In the genomic region with DNA sequence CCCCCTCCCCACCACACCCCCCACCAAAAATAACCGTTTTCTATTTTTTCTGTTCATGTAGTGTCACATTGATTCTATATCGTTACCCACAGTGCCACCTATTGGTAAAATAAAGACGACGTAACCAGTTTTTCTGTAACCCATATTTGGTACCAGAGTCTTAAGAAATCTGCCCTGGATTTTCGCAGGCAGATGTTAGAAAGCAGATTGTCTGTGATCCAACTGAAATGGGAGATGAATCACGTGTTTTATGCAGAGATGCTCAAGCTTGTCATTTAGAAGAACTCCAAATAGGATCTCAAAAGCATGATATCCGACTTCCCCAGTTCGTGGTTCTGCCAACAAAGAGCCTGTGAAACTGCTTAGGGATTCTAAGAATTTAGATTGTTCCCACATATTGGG, we compare ENCODE assay signal across 8 cellular contexts.
DNase-seq lines count a peak whose midpoint lies in the region; ATAC-seq and TF ChIP-seq lines count a peak whose summit lies in the region.

No MANE protein-coding gene starts in this region.

- intact Hi-C loops in left lung (cut with DNase I): no loop called here

- H3K4me1 ChIP-seq in HEK293 (ENCODE audit: control insufficient read depth, insufficient read depth, low read length) (no peaks in the 10 kb centered on the region), left lung (no peaks in the 10 kb centered on the region)

- CTCF ChIA-PET in HEK293 (lab: Yijun Ruan, JAX): interaction anchor here (0.6 to 2.8 kb wide), 13 partner anchors 10 to 983 kb away, joined by 3 to 13 read pairs (median 3); no protein-coding TSS in a partner anchor

- ATAC-seq in left lung: peak; percentile 65
- no peak for ATAC-seq in HG03439 (IDR thresholded peaks at IDR 0.05; ENCODE audit: unreplicated experiment)

- TF ChIP-seq CTCF in HEK293 (tag by site-specific recombination; IDR thresholded peaks at IDR 0.05) (peak; percentile 26; the same call in 1 of the 2 replicates), choroid plexus epithelial cell (conservative IDR thresholded peaks at IDR 0.05; ENCODE audit: low read depth, low read length) (peak; percentile 61), left lung (IDR thresholded peaks at IDR 0.05) (peak in 1 of 2 donors; percentile 34)

- H3K9me3 ChIP-seq in HEK293 (ENCODE audit: control insufficient read depth, insufficient read depth, low read depth, low read length): no peaks in the 10 kb centered on the region
- no peaks in the 10 kb centered on the region for H3K9me3 ChIP-seq in left lung

- H3K27ac ChIP-seq in HEK293 (ENCODE audit: extremely low read depth, low read depth, low read length) (no peak overlapping the region), left lung (no peak overlapping the region)

- POLR2A ChIA-PET in HEK293 (lab: Yijun Ruan, JAX): no interaction called here

- no peaks in the 10 kb centered on the region for H3K27me3 ChIP-seq in left lung

- no peak overlapping the region for H3K4me3 ChIP-seq in HEK293 (ENCODE audit: low read depth, low read length)
- no peak overlapping the region for H3K4me3 ChIP-seq in choroid plexus epithelial cell (ENCODE audit: low read depth, low read length)
- no peak overlapping the region for H3K4me3 ChIP-seq in left lung

- H3K36me3 ChIP-seq in HEK293 (ENCODE audit: control insufficient read depth in 2 of 2, insufficient read depth in 1 of 2, low read length in 2 of 2) (no peaks in the 10 kb centered on the region), left lung (no peaks in the 10 kb centered on the region)

- DNase-seq in GM04503 (ENCODE audit: low read depth): peak; percentile 52
- DNase-seq in NCI-H226: peak; percentile 7
- peak; percentile 78 for DNase-seq in choroid plexus epithelial cell (ENCODE audit: low read depth)
- DNase-seq in left lung: no peak
- DNase-seq in NCI-H2107 (lab: John Stamatoyannopoulos, UW): no peak
- no peak for DNase-seq in GM19238 (ENCODE audit: insufficient read length, low spot score)

TF ChIP-seq in HEK293, 187 proteins besides CTCF, POLR2A, EP300 and RAD21:
- TF ChIP-seq, protein P1, sequence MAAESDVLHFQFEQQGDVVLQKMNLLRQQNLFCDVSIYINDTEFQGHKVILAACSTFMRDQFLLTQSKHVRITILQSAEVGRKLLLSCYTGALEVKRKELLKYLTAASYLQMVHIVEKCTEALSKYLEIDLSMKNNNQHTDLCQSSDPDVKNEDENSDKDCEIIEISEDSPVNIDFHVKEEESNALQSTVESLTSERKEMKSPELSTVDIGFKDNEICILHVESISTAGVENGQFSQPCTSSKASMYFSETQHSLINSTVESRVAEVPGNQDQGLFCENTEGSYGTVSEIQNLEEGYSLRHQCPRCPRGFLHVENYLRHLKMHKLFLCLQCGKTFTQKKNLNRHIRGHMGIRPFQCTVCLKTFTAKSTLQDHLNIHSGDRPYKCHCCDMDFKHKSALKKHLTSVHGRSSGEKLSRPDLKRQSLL (tag by site-specific recombination; IDR thresholded peaks at IDR 0.05): no peak
- TF ChIP-seq ZNF654 (tag by site-specific recombination; IDR thresholded peaks at IDR 0.05; ENCODE audit: low read depth) (peak; percentile 75), ZNF138 (tag by site-specific recombination; IDR thresholded peaks at IDR 0.05; ENCODE audit: borderline replicate concordance) (no peak), ZNF610 (tag by site-specific recombination; IDR thresholded peaks at IDR 0.05; ENCODE audit: borderline replicate concordance) (no peak), SETDB1 (IDR thresholded peaks at IDR 0.05; ENCODE audit: insufficient read length, low read length) (no peak), ZBTB20 (tag by site-specific recombination; IDR thresholded peaks at IDR 0.05) (no peak), FEZF1 (tag by site-specific recombination; IDR thresholded peaks at IDR 0.05) (no peak), ZNF239 (tag by site-specific recombination; IDR thresholded peaks at IDR 0.05) (no peak), SP3 (tag by site-specific recombination; IDR thresholded peaks at IDR 0.05) (no peak), HOXC10 (CRISPR knock-in tag; IDR thresholded peaks at IDR 0.05) (no peak), GFI1B (tag by site-specific recombination; IDR thresholded peaks at IDR 0.05) (no peak), ZNF223 (tag by site-specific recombination; IDR thresholded peaks at IDR 0.05) (no peak), ZNF621 (tag by site-specific recombination; IDR thresholded peaks at IDR 0.05) (no peak), ZNF660 (tag by site-specific recombination; IDR thresholded peaks at IDR 0.05) (0 out of 2 replicates have a peak, but pooled peaks have one; percentile 46), ZNF548 (tag by site-specific recombination; IDR thresholded peaks at IDR 0.05) (no peak), ZNF248 (tag by site-specific recombination; IDR thresholded peaks at IDR 0.05) (no peak), ZNF404 (tag by site-specific recombination; IDR thresholded peaks at IDR 0.05) (no peak)
- TF ChIP-seq, protein P2, sequence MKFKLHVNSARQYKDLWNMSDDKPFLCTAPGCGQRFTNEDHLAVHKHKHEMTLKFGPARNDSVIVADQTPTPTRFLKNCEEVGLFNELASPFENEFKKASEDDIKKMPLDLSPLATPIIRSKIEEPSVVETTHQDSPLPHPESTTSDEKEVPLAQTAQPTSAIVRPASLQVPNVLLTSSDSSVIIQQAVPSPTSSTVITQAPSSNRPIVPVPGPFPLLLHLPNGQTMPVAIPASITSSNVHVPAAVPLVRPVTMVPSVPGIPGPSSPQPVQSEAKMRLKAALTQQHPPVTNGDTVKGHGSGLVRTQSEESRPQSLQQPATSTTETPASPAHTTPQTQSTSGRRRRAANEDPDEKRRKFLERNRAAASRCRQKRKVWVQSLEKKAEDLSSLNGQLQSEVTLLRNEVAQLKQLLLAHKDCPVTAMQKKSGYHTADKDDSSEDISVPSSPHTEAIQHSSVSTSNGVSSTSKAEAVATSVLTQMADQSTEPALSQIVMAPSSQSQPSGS (tag by site-specific recombination; IDR thresholded peaks at IDR 0.05; ENCODE audit: low read depth): peak; percentile 45; the same call in 1 of the 2 replicates
- TF ChIP-seq, protein P3, sequence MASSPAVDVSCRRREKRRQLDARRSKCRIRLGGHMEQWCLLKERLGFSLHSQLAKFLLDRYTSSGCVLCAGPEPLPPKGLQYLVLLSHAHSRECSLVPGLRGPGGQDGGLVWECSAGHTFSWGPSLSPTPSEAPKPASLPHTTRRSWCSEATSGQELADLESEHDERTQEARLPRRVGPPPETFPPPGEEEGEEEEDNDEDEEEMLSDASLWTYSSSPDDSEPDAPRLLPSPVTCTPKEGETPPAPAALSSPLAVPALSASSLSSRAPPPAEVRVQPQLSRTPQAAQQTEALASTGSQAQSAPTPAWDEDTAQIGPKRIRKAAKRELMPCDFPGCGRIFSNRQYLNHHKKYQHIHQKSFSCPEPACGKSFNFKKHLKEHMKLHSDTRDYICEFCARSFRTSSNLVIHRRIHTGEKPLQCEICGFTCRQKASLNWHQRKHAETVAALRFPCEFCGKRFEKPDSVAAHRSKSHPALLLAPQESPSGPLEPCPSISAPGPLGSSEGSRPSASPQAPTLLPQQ (tag by site-specific recombination; IDR thresholded peaks at IDR 0.05): no peak
- TF ChIP-seq, protein P4, sequence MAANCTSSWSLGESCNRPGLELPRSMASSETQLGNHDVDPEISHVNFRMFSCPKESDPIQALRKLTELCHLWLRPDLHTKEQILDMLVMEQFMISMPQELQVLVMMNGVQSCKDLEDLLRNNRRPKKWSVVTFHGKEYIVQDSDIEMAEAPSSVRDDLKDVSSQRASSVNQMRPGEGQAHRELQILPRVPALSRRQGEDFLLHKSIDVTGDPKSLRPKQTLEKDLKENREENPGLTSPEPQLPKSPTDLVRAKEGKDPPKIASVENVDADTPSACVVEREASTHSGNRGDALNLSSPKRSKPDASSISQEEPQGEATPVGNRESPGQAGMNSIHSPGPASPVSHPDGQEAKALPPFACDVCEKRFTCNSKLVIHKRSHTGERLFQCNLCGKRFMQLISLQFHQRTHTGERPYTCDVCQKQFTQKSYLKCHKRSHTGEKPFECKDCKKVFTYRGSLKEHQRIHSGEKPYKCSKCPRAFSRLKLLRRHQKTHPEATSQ (tag by site-specific recombination; IDR thresholded peaks at IDR 0.05): no peak
- TF ChIP-seq, protein P5, sequence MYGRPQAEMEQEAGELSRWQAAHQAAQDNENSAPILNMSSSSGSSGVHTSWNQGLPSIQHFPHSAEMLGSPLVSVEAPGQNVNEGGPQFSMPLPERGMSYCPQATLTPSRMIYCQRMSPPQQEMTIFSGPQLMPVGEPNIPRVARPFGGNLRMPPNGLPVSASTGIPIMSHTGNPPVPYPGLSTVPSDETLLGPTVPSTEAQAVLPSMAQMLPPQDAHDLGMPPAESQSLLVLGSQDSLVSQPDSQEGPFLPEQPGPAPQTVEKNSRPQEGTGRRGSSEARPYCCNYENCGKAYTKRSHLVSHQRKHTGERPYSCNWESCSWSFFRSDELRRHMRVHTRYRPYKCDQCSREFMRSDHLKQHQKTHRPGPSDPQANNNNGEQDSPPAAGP (tag by site-specific recombination; IDR thresholded peaks at IDR 0.05): no peak

Comparison
In these comparisons a context has a peak if more than half of its experiments do, and no peak if none do; other contexts are left out.
1. DNase-seq: peak in GM04503 (single experiment), NCI-H226 (single experiment) and choroid plexus epithelial cell (single experiment); none in left lung (0 of 2), NCI-H2107 (single experiment) and GM19238 (single experiment).